ENCODE assay signal across 8 cellular contexts in the genomic region with DNA sequence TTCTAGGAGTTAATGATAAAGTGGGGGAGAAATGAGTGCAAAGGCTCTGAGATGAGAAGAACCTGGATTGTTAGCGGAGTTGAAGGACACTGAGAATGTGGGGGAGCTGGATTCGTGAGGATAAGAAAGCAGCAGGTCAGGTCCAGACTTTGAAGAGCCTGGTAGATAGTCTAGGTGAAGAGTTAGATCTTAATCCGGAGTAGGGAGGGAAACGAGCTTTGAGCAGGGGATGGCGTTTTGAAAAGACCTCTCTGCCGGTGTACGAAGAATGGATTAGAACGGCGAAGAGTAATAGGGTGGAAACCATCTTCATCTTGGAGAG. TPM values are rescaled to one million over a fixed set of nuclear protein-coding genes. Genes with fewer than 3 reads are reported as not detected.
A peak's percentile ranks its signal among the peaks of the same experiment; 100 is the strongest.
DNase-seq lines count a peak whose midpoint lies in the region; ATAC-seq and TF ChIP-seq lines count a peak whose summit lies in the region.

No MANE protein-coding gene starts in this region.

- TF ChIP-seq CTCF in cardiac muscle cell (IDR thresholded peaks at IDR 0.05; ENCODE audit: low read depth, low read length) (no peak), body of pancreas (IDR thresholded peaks at IDR 0.05) (no peak), upper lobe of right lung (IDR thresholded peaks at IDR 0.05) (no peak)

- H3K36me3 ChIP-seq in cardiac muscle cell (peaks cover 3% of the 10 kb centered on the region), body of pancreas (replicated peaks in 1 of 2; ENCODE audit: insufficient read depth in 1 of 2, low read depth in 2 of 2) (no peaks in the 10 kb centered on the region), mucosa of rectum (ENCODE audit: control insufficient read depth in 2 of 2, insufficient read depth in 2 of 2, low read length in 2 of 2) (peaks cover 0 to 7% of the 10 kb centered on the region in 2 donors), upper lobe of right lung (no peaks in the 10 kb centered on the region)

- H3K27me3 ChIP-seq in cardiac muscle cell (no peaks in the 10 kb centered on the region), body of pancreas (no peaks in the 10 kb centered on the region), mucosa of rectum (ENCODE audit: control insufficient read depth in 2 of 2, insufficient read depth in 2 of 2, low read length in 2 of 2) (no peaks in the 10 kb centered on the region), upper lobe of right lung (no peaks in the 10 kb centered on the region)

- 66 to 67% methylated on average over 9 of the region's 9 CpGs for WGBS in body of pancreas, 2 donors

- peak overlapping the region in 1 of 2 donors; percentile 8 for H3K9ac ChIP-seq in mucosa of rectum (ENCODE audit: low read depth in 1 of 2, low read length in 2 of 2)

- intact Hi-C loops in cardiac septum (cut with DNase I) = loop anchor here (10.0 kb wide), 1 partner anchor 183 kb away; a partner anchor contains a TSS
- intact Hi-C loops in body of pancreas (cut with DNase I) = no loop called here
- intact Hi-C loops in upper lobe of right lung (cut with DNase I) = no loop called here

- TF ChIP-seq POLR2A in body of pancreas (IDR thresholded peaks at IDR 0.05) = no peak

- H3K27ac ChIP-seq in cardiac muscle cell = peak overlapping the region; percentile 86
- H3K27ac ChIP-seq in body of pancreas = peak overlapping the region; percentile 82 to 91 (median 84)
- peak overlapping the region; percentile 72 to 82 for H3K27ac ChIP-seq in mucosa of rectum (ENCODE audit: low read depth in 2 of 2, low read length in 2 of 2)
- H3K27ac ChIP-seq in upper lobe of right lung = peak overlapping the region; percentile 93

- ATAC-seq in body of pancreas = no peak
- no peak for ATAC-seq in upper lobe of right lung
- no peak for ATAC-seq in HG02610 (IDR thresholded peaks at IDR 0.05; ENCODE audit: unreplicated experiment)

- no peak for DNase-seq in cardiac muscle cell (ENCODE audit: low read depth in 1 of 2, low spot score in 1 of 2)
- DNase-seq in cardiac septum (ENCODE audit: low spot score) = no peak
- DNase-seq in body of pancreas = no peak
- DNase-seq in upper lobe of right lung = no peak
- DNase-seq in cortex of kidney (lab: John Stamatoyannopoulos, UW) = no peak
- DNase-seq in NCI-H1694 (lab: John Stamatoyannopoulos, UW) = no peak

- H3K4me1 ChIP-seq in cardiac muscle cell (ENCODE audit: low read depth) (peaks cover 21% of the 10 kb centered on the region), body of pancreas (peaks cover 39% of the 10 kb centered on the region), mucosa of rectum (ENCODE audit: control insufficient read depth in 2 of 2, insufficient read depth in 2 of 2, low read length in 2 of 2) (peaks cover 28 to 34% of the 10 kb centered on the region in 2 donors), upper lobe of right lung (peaks cover 60% of the 10 kb centered on the region)

- H3K9me3 ChIP-seq in cardiac muscle cell (ENCODE audit: low read depth) (no peaks in the 10 kb centered on the region), body of pancreas (no peaks in the 10 kb centered on the region), mucosa of rectum (ENCODE audit: control insufficient read depth in 2 of 2, low read length in 2 of 2) (no peaks in the 10 kb centered on the region), upper lobe of right lung (no peaks in the 10 kb centered on the region)

- H3K4me3 ChIP-seq in cardiac muscle cell = no peak overlapping the region
- H3K4me3 ChIP-seq in body of pancreas = no peak overlapping the region
- H3K4me3 ChIP-seq in mucosa of rectum (ENCODE audit: low read length in 2 of 2) = peak overlapping the region; percentile 86 to 96
- H3K4me3 ChIP-seq in upper lobe of right lung = peak overlapping the region; percentile 21

RNA-seq across cellular contexts. Expression of a gene that starts 0.5 kb away (rescaled TPM):
- 42.0 and 42.6 TPM in 2 replicates for total RNA-seq in cardiac muscle cell
- 44.6 and 49.6 TPM in 2 replicates for polyA plus RNA-seq in cardiac muscle cell
- 28.9 TPM for total RNA-seq in cardiac septum
- total RNA-seq in body of pancreas = 10 to 100 TPM; 17.6 to 25.1 TPM
- 56.5 TPM for total RNA-seq in upper lobe of right lung

RNA-seq across cellular contexts. Expression of a gene that starts 29.3 kb away (rescaled TPM):
- 235 and 299 TPM in 2 replicates for total RNA-seq in cardiac muscle cell
- 202 and 214 TPM in 2 replicates for polyA plus RNA-seq in cardiac muscle cell
- total RNA-seq in cardiac septum = 167 TPM
- 100 to 1,000 TPM; 264 to 309 TPM for total RNA-seq in body of pancreas
- total RNA-seq in upper lobe of right lung = 298 TPM

Comparison
In these comparisons a context has a peak if more than half of its experiments do, and no peak if none do; other contexts are left out.
1. H3K4me3 ChIP-seq: peak in mucosa of rectum (2 of 2) and upper lobe of right lung (single experiment); none in cardiac muscle cell (single experiment) and body of pancreas (0 of 2).
2. Peak in every context shown above with its lines, with median percentiles within 50 percentile points of each other: H3K27ac ChIP-seq.